ENCODE assay signal across 10 cellular contexts in genomic region chr6:149646599-149646998, GRCh38. TPM values are rescaled to one million over a fixed set of nuclear protein-coding genes. Genes with fewer than 3 reads are reported as not detected.
DNase-seq lines count a peak whose midpoint lies in the region; ATAC-seq and TF ChIP-seq lines count a peak whose summit lies in the region.
"Had no signal": no experiment of that assay in that cellular context is flagged by ENCODE, and none has a peak within 500 bp of the region (broad histone marks: within the 10 kb centered on the region; RNA-seq: fewer than 3 reads in every experiment).

No MANE protein-coding gene starts in this region.

- TF ChIP-seq CTCF in WI38 (IDR thresholded peaks at IDR 0.05; ENCODE audit: low read depth, low read length) = no peak
- no peak for TF ChIP-seq CTCF in fibroblast of the aortic adventitia (IDR thresholded peaks at IDR 0.05; ENCODE audit: insufficient read depth, low read length)

- H3K27me3 Mint-ChIP-seq in activated CD8-positive, alpha-beta memory T cell treated with anti-CD3 and anti-CD28 coated beads, Interleukin-2, amount 10 ng/mL, durations not matched to agents 7 days and 5 days = no peaks in the 10 kb centered on the region

- H3K4me3 ChIP-seq in WI38 (ENCODE audit: low read depth, low read length) (peak overlapping the region; percentile 80), fibroblast of the aortic adventitia (ENCODE audit: low read depth, low read length) (peak overlapping the region; percentile 97), skin epidermis (peak overlapping the region in 4 of 7 experiments; percentile 83 to 95 (median 88))

- H3K27ac Mint-ChIP-seq in activated CD8-positive, alpha-beta memory T cell treated with anti-CD3 and anti-CD28 coated beads, Interleukin-2, amount 10 ng/mL, durations not matched to agents 7 days and 5 days = no peak overlapping the region

- peaks cover 13% of the 10 kb centered on the region for H3K36me3 Mint-ChIP-seq in activated CD8-positive, alpha-beta memory T cell treated with anti-CD3 and anti-CD28 coated beads, Interleukin-2, amount 10 ng/mL, durations not matched to agents 7 days and 5 days

- peak overlapping the region; percentile 79 for H3K4me3 Mint-ChIP-seq in activated CD8-positive, alpha-beta memory T cell treated with anti-CD3 and anti-CD28 coated beads, Interleukin-2, amount 10 ng/mL, durations not matched to agents 7 days and 5 days

- DNase-seq in activated CD8-positive, alpha-beta memory T cell treated with anti-CD3 and anti-CD28 coated beads, Interleukin-2, amount 10 ng/mL, durations not matched to agents 7 days and 5 days = no peak
- no peak for DNase-seq in activated CD8-positive, alpha-beta memory T cell treated with anti-CD3 and anti-CD28 coated beads for 24 hours
- DNase-seq in fibroblast of the aortic adventitia (ENCODE audit: low read depth) (peak; percentile 4), COLO668 (lab: John Stamatoyannopoulos, UW; ENCODE audit: unreplicated experiment) (no peak), NCI-H69 (lab: John Stamatoyannopoulos, UW) (no peak), COLO829 (ENCODE audit: low spot score) (no peak)
- DNase-seq: KG1; stimulated activated naive CD4-positive, alpha-beta T cell treated with Interleukin-2 at 50 U/mL for 16 hours had no signal

- peak overlapping the region in 1 of 21 experiments; percentile 42 for H3K27ac ChIP-seq in skin epidermis

- CTCF ChIA-PET in activated CD8-positive, alpha-beta memory T cell treated with anti-CD3 and anti-CD28 coated beads, Interleukin-2, amount 10 ng/mL, durations not matched to agents 7 days and 5 days (lab: Charles Lee) = no interaction called here

- ATAC-seq in activated CD8-positive, alpha-beta memory T cell treated with anti-CD3 and anti-CD28 coated beads, Interleukin-2, amount 10 ng/mL, durations not matched to agents 7 days and 5 days = no peak

- peaks cover 33% of the 10 kb centered on the region for H3K4me1 Mint-ChIP-seq in activated CD8-positive, alpha-beta memory T cell treated with anti-CD3 and anti-CD28 coated beads, Interleukin-2, amount 10 ng/mL, durations not matched to agents 7 days and 5 days

- no peaks in the 10 kb centered on the region for H3K9me3 Mint-ChIP-seq in activated CD8-positive, alpha-beta memory T cell treated with anti-CD3 and anti-CD28 coated beads, Interleukin-2, amount 10 ng/mL, durations not matched to agents 7 days and 5 days (ENCODE audit: low read depth)

RNA-seq across cellular contexts. Expression of gene KATNA1, which starts 1.9 kb away (rescaled TPM):
- 10 to 100 TPM; 22.3 to 22.7 TPM for total RNA-seq in activated CD8-positive, alpha-beta memory T cell treated with anti-CD3 and anti-CD28 coated beads, Interleukin-2, amount 10 ng/mL, durations not matched to agents 7 days and 5 days
- 26.7 and 32.3 TPM in 2 replicates for total RNA-seq in fibroblast of the aortic adventitia (ENCODE audit: low replicate concordance)
